In the genomic region with DNA sequence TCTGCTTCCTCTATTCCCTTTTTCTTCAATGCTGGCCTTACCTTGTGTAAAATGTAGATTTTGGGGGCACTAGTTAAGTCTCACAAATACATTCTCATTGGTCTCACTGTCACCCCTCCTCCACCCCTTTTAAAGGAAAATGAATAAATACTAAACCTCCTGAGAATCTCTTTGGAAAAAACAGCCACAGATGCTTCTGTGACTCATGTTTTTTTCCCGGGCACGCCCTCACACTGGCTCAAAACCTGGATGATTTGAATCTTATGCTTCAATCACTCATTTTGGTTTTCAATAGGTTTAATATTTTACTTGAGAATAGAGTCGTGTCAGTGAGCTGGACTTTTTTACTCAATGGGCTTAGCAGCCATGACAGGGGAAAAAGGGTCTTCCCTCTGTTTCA, we compare ENCODE assay signal across 10 cellular contexts.
A peak's percentile ranks its signal among the peaks of the same experiment; 100 is the strongest.
DNase-seq lines count a peak whose midpoint lies in the region; ATAC-seq, FAIRE-seq and TF ChIP-seq lines count a peak whose summit lies in the region.
"Had no signal": no experiment of that assay in that cellular context is flagged by ENCODE, and none has a peak within 500 bp of the region (broad histone marks: within the 10 kb centered on the region; RNA-seq: fewer than 3 reads in every experiment).

No MANE protein-coding gene starts in this region.

- H3K4me3 Mint-ChIP-seq in activated naive CD4-positive, alpha-beta T cell treated with anti-CD3 and anti-CD28 coated beads for 36 hours, result no peak overlapping the region

- H3K27me3 Mint-ChIP-seq in activated naive CD4-positive, alpha-beta T cell treated with anti-CD3 and anti-CD28 coated beads for 36 hours (ENCODE audit: low read depth), result no peaks in the 10 kb centered on the region

- ATAC-seq in left lung, result no peak
- no peak for ATAC-seq in HG03432 (IDR thresholded peaks at IDR 0.05; ENCODE audit: unreplicated experiment)
- ATAC-seq in HG02884 (IDR thresholded peaks at IDR 0.05; ENCODE audit: unreplicated experiment), result no peak

- no peaks in the 10 kb centered on the region for H3K36me3 ChIP-seq in breast epithelium
- no peaks in the 10 kb centered on the region for H3K36me3 ChIP-seq in left lung
- H3K36me3 ChIP-seq in urinary bladder (ENCODE audit: insufficient read depth), result no peaks in the 10 kb centered on the region
- H3K36me3 ChIP-seq: BLaER1 had no signal

- H3K36me3 Mint-ChIP-seq in activated naive CD4-positive, alpha-beta T cell treated with anti-CD3 and anti-CD28 coated beads for 36 hours (ENCODE audit: low read depth), result no peaks in the 10 kb centered on the region

- H3K27ac ChIP-seq in breast epithelium (peak overlapping the region; percentile 61 to 84), left lung (peak overlapping the region; percentile 77 to 99), urinary bladder (ENCODE audit: low read depth) (peak overlapping the region; percentile 53)
- H3K27ac ChIP-seq: BLaER1 had no signal

- FAIRE-seq in GM12892 (lab: Jason Lieb, UNC), result no peak

- H3K9me3 Mint-ChIP-seq in activated naive CD4-positive, alpha-beta T cell treated with anti-CD3 and anti-CD28 coated beads for 36 hours, result no peaks in the 10 kb centered on the region

- intact Hi-C loops in activated naive CD4-positive, alpha-beta T cell treated with anti-CD3 and anti-CD28 coated beads for 36 hours (cut with micrococcal nuclease), result no loop called here
- intact Hi-C loops in breast epithelium (cut with DNase I; ENCODE audit: low total_unique reads), result no loop called here
- intact Hi-C loops in left lung (cut with DNase I), result no loop called here

- H3K9me3 ChIP-seq in breast epithelium (no peaks in the 10 kb centered on the region), left lung (no peaks in the 10 kb centered on the region)
- H3K9me3 ChIP-seq: BLaER1 had no signal

- 63% methylated on average over 3 of the region's 3 CpGs for WGBS in urinary bladder

- H3K27ac Mint-ChIP-seq in activated naive CD4-positive, alpha-beta T cell treated with anti-CD3 and anti-CD28 coated beads for 36 hours, result peak overlapping the region; percentile 36

- no peaks in the 10 kb centered on the region for H3K4me1 ChIP-seq in breast epithelium
- peaks cover 15 to 71% of the 10 kb centered on the region in 2 donors for H3K4me1 ChIP-seq in left lung
- H3K4me1 ChIP-seq in urinary bladder (ENCODE audit: insufficient read depth), result peaks cover 1% of the 10 kb centered on the region

- DNase-seq in activated naive CD4-positive, alpha-beta T cell treated with anti-CD3 and anti-CD28 coated beads for 36 hours, result no peak
- DNase-seq in activated naive CD4-positive, alpha-beta T cell treated with anti-CD3 and anti-CD28 coated beads, Interleukin-2, amount 50 U/mL, for 16 hours, result no peak
- DNase-seq in breast epithelium (ENCODE audit: low spot score in 2 of 2), result no peak
- DNase-seq in left lung, result no peak
- DNase-seq in GM12892 (ENCODE audit: insufficient read length), result no peak
- DNase-seq: stimulated activated CD4-positive, alpha-beta T cell treated with anti-CD3 and anti-CD28 coated beads, Interleukin-4, amount 100 ng/mL, for 1 hour had no signal

- H3K27me3 ChIP-seq in breast epithelium (no peaks in the 10 kb centered on the region), left lung (no peaks in the 10 kb centered on the region)
- H3K27me3 ChIP-seq: BLaER1 had no signal

- no peak for TF ChIP-seq CTCF in breast epithelium (IDR thresholded peaks at IDR 0.05)
- no peak for TF ChIP-seq CTCF in left lung (IDR thresholded peaks at IDR 0.05)

- H3K4me1 Mint-ChIP-seq in activated naive CD4-positive, alpha-beta T cell treated with anti-CD3 and anti-CD28 coated beads for 36 hours (ENCODE audit: low read depth), result peaks cover 52% of the 10 kb centered on the region

- CTCF ChIA-PET in activated naive CD4-positive, alpha-beta T cell treated with anti-CD3 and anti-CD28 coated beads for 36 hours (lab: Charles Lee), result no interaction called here

- TF ChIP-seq POLR2A in breast epithelium (IDR thresholded peaks at IDR 0.05), result no peak
- no peak for TF ChIP-seq POLR2A in GM12892 (IDR thresholded peaks at IDR 0.05; ENCODE audit: low read depth, low read length)

- H3K4me3 ChIP-seq in breast epithelium (no peak overlapping the region), left lung (no peak overlapping the region), urinary bladder (ENCODE audit: low read depth, low read length) (no peak overlapping the region)
- H3K4me3 ChIP-seq: BLaER1 had no signal
